In the genomic region with DNA sequence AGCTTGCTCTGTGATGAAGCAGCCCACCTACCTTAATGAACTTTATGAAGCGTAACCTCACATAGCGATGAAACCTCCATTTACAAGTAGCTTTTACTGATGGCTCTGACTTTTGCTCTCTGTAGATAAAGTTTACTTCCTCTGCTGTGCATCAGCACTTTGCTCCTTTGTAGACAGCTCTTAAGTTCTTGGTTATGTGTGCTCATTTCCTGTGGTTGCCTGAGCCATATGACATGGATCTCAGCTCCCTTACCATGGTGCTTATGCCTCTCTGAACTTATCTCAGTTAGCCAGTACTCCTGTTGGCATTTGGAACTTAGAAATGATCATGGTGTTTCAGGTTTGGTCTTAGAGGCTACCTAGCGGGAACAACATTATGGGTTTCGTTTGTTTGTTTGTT, we compare ENCODE assay signal across 16 cellular contexts. TPM values are rescaled to one million over a fixed set of nuclear protein-coding genes. Genes with fewer than 3 reads are reported as not detected.
DNase-seq lines count a peak whose midpoint lies in the region; ATAC-seq and TF ChIP-seq lines count a peak whose summit lies in the region.
"Had no signal": no experiment of that assay in that cellular context is flagged by ENCODE, and none has a peak within 500 bp of the region (broad histone marks: within the 10 kb centered on the region; RNA-seq: fewer than 3 reads in every experiment).

No MANE protein-coding gene starts in this region.

- no peak overlapping the region for H3K27ac ChIP-seq in IMR-90 (ENCODE audit: insufficient read depth, low read length)
- H3K27ac ChIP-seq in right cardiac atrium (ENCODE audit: low read length) = no peak overlapping the region

- no peak overlapping the region for H3K4me2 ChIP-seq in IMR-90 (ENCODE audit: low read depth, low read length)

- dilution Hi-C loops in IMR-90 (cut with HindIII; ENCODE audit: low sequenced_read_pairs, unreplicated experiment) = no loop called here

- H3K9ac ChIP-seq in IMR-90 (ENCODE audit: low read depth, low read length) = no peak overlapping the region

- no peak overlapping the region for H3K23ac ChIP-seq in IMR-90 (ENCODE audit: low read depth, low read length)

- no peak overlapping the region for H3K18ac ChIP-seq in IMR-90 (ENCODE audit: low read depth, low read length)

- no peaks in the 10 kb centered on the region for H3K27me3 Mint-ChIP-seq in T-helper 17 cell
- H3K27me3 Mint-ChIP-seq: effector memory CD8-positive, alpha-beta T cell had no signal

- no peak for TF ChIP-seq CTCF in IMR-90 (conservative IDR thresholded peaks at IDR 0.05; ENCODE audit: low read depth, low read length)

- no peak overlapping the region for H3K4ac ChIP-seq in IMR-90 (ENCODE audit: low read depth, low read length)

- no peaks in the 10 kb centered on the region for H3K9me3 ChIP-seq in IMR-90 (ENCODE audit: control insufficient read depth, insufficient read depth, low read length)
- no peaks in the 10 kb centered on the region for H3K9me3 ChIP-seq in T-helper 17 cell (ENCODE audit: control insufficient read depth, low read length, poor library complexity, severe bottlenecking)
- H3K9me3 ChIP-seq in right cardiac atrium (ENCODE audit: control insufficient read depth, low read length) = no peaks in the 10 kb centered on the region
- H3K9me3 ChIP-seq: BE2C, Peyer's patch had no signal

- no peaks in the 10 kb centered on the region for H4K20me1 ChIP-seq in IMR-90 (ENCODE audit: insufficient read depth, low read length)

- in situ Hi-C loops in IMR-90 (cut with MboI; ENCODE audit: low sequenced_read_pairs) = no loop called here

- TF ChIP-seq POLR2A in IMR-90 (IDR thresholded peaks at IDR 0.05; ENCODE audit: low read depth, low read length) = no peak

- CTCF ChIA-PET in IMR-90 (lab: Yijun Ruan, JAX) = no interaction called here

- DNase-seq in Ammon's horn (ENCODE audit: low spot score) (peak; percentile 55), IMR-90 (peak; percentile 37), T-helper 17 cell (no peak), right cardiac atrium (no peak), NCI-H187 treated with DMSO at 0.1 percent for 48 hours (lab: John Stamatoyannopoulos, UW) (no peak), SW480 (ENCODE audit: low spot score) (no peak)
- DNase-seq: activated CD4-positive, alpha-beta T cell treated with anti-CD3 and anti-CD28 coated beads, Interleukin-2, amount 50 U/mL, for 4 hours; BE2C; effector memory CD8-positive, alpha-beta T cell; head of caudate nucleus; NCI-H1930; Peyer's patch; stimulated activated CD8-positive, alpha-beta memory T cell treated with anti-CD3 and anti-CD28 coated beads, Interleukin-4, amount 100 ng/mL, for 48 hours had no signal

- H3K27me3 ChIP-seq in IMR-90 (ENCODE audit: control insufficient read depth, insufficient read depth, low read length) (no peaks in the 10 kb centered on the region), right cardiac atrium (ENCODE audit: control insufficient read depth, insufficient read depth) (no peaks in the 10 kb centered on the region)
- H3K27me3 ChIP-seq: BE2C, Peyer's patch had no signal

- WGBS in IMR-90 (ENCODE audit: extremely low coverage in 2 of 2, insufficient read length in 1 of 2), 2 experiments = no CpG with 5 or more reads among the region's 4 CpGs
- 94% methylated on average over 4 of the region's 4 CpGs for WGBS in right cardiac atrium

- BruUV-seq in IMR-90 (replicated peaks; lab: Mats Ljungman, UMichigan) = no TSS peak

- no peak overlapping the region for H3K4me3 Mint-ChIP-seq in T-helper 17 cell
- H3K4me3 Mint-ChIP-seq: effector memory CD8-positive, alpha-beta T cell had no signal

- no peak overlapping the region for H4K8ac ChIP-seq in IMR-90 (ENCODE audit: low read depth in 2 of 2, low read length in 2 of 2)

- H3K9me1 ChIP-seq in IMR-90 (ENCODE audit: insufficient read depth, low read length) = peaks cover 6% of the 10 kb centered on the region; the same call in 1 of the 2 replicates

- no peak overlapping the region for H2AFZ ChIP-seq in IMR-90 (replicated peaks; ENCODE audit: low read length, poor library complexity)

- H3K4me3 ChIP-seq in IMR-90 (ENCODE audit: insufficient read depth, low read depth, low read length) = no peak overlapping the region
- H3K4me3 ChIP-seq in right cardiac atrium (ENCODE audit: low read length) = no peak overlapping the region
- H3K4me3 ChIP-seq: Peyer's patch, skin epidermis had no signal

- H3K56ac ChIP-seq in IMR-90 (ENCODE audit: extremely low read depth, insufficient read depth, low read length) = no peak overlapping the region

- H4K91ac ChIP-seq in IMR-90 (ENCODE audit: insufficient read depth, low read depth, low read length) = no peak overlapping the region

- no peaks in the 10 kb centered on the region; the same call in 1 of the 2 replicates for H3K4me1 ChIP-seq in IMR-90 (ENCODE audit: control insufficient read depth, insufficient read depth, low read length)
- H3K4me1 ChIP-seq in right cardiac atrium (ENCODE audit: control insufficient read depth, insufficient read depth, low read length) = no peaks in the 10 kb centered on the region
- H3K4me1 ChIP-seq: BE2C, Peyer's patch had no signal

- no peak overlapping the region for H2BK20ac ChIP-seq in IMR-90 (ENCODE audit: low read depth, low read length)

- ATAC-seq in IMR-90 (ENCODE audit: low read depth) = no peak
- peak; percentile 50 for ATAC-seq in T-helper 17 cell
- peak; percentile 55 to 57 for ATAC-seq in right cardiac atrium
- no peak for ATAC-seq in HG03097 (IDR thresholded peaks at IDR 0.05; ENCODE audit: low FRiP score, unreplicated experiment)
- no peak for ATAC-seq in GM21423 (IDR thresholded peaks at IDR 0.05; ENCODE audit: unreplicated experiment)
- ATAC-seq: effector memory CD8-positive, alpha-beta T cell had no signal

- H3K14ac ChIP-seq in IMR-90 (replicated peaks; ENCODE audit: low read depth, low read length) = no peak overlapping the region

- peaks cover 25% of the 10 kb centered on the region for H3K36me3 Mint-ChIP-seq in T-helper 17 cell (ENCODE audit: low read depth)

- no peak for TF ChIP-seq RAD21 in IMR-90 (IDR thresholded peaks at IDR 0.05; ENCODE audit: low read length)

- no peak overlapping the region for H2BK15ac ChIP-seq in IMR-90 (ENCODE audit: low read depth, low read length)

- no peak overlapping the region for H2AK9ac ChIP-seq in IMR-90 (replicated peaks; ENCODE audit: low read depth, low read length, poor library complexity)

- no peak overlapping the region for H4K5ac ChIP-seq in IMR-90 (ENCODE audit: low read depth, low read length)

- intact Hi-C loops in IMR-90 (cut with micrococcal nuclease) (no loop called here), right cardiac atrium (cut with DNase I) (no loop called here)

- H2BK120ac ChIP-seq in IMR-90 (ENCODE audit: low read depth, low read length) = no peak overlapping the region

- no peak overlapping the region for H2AK5ac ChIP-seq in IMR-90 (ENCODE audit: low read depth, low read length)

- H3K36me3 ChIP-seq in IMR-90 (ENCODE audit: control insufficient read depth, insufficient read depth, low read length) = peaks cover 32% of the 10 kb centered on the region
- H3K36me3 ChIP-seq: BE2C had no signal

- H3K4me1 Mint-ChIP-seq in T-helper 17 cell = peaks cover 23% of the 10 kb centered on the region

- no peak overlapping the region for H2BK5ac ChIP-seq in IMR-90 (ENCODE audit: low read depth, low read length, poor library complexity, severe bottlenecking)

- POLR2A ChIA-PET in IMR-90 (lab: Charles Lee; ENCODE audit: unreplicated experiment) = no interaction called here

- H3K79me1 ChIP-seq in IMR-90 (ENCODE audit: low read depth in 1 of 2, low read length in 2 of 2) = peaks cover 4 to 12% of the 10 kb centered on the region in 2 experiments; a peak in 3 of 4 replicates

- peak overlapping the region; percentile 14 for H3K27ac Mint-ChIP-seq in T-helper 17 cell

TF ChIP-seq in IMR-90, 13 proteins besides CTCF, POLR2A, EP300 and RAD21:
- TF ChIP-seq NFE2L2 (IDR thresholded peaks at IDR 0.05; ENCODE audit: low read depth, low read length) = no peak
- TF ChIP-seq BHLHE40 (IDR thresholded peaks at IDR 0.05; ENCODE audit: low read depth, low read length) = no peak
- TF ChIP-seq, protein P1, sequence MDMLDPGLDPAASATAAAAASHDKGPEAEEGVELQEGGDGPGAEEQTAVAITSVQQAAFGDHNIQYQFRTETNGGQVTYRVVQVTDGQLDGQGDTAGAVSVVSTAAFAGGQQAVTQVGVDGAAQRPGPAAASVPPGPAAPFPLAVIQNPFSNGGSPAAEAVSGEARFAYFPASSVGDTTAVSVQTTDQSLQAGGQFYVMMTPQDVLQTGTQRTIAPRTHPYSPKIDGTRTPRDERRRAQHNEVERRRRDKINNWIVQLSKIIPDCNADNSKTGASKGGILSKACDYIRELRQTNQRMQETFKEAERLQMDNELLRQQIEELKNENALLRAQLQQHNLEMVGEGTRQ (IDR thresholded peaks at IDR 0.05; ENCODE audit: low read depth, low read length) = no peak
- no peak for TF ChIP-seq MAFK (IDR thresholded peaks at IDR 0.05; ENCODE audit: low read depth, low read length)
- no peak for TF ChIP-seq CHD1 (IDR thresholded peaks at IDR 0.05; ENCODE audit: low read depth, low read length)
- no peak for TF ChIP-seq FOS (IDR thresholded peaks at IDR 0.05; ENCODE audit: low read depth, low read length)
- TF ChIP-seq RCOR1 (IDR thresholded peaks at IDR 0.05; ENCODE audit: insufficient replicate concordance, low read length) = no peak
- no peak for TF ChIP-seq SMC3 (IDR thresholded peaks at IDR 0.05; ENCODE audit: low read depth, low read length)
- no peak for TF ChIP-seq CEBPB (IDR thresholded peaks at IDR 0.05; ENCODE audit: low read depth, low read length)
- no peak for TF ChIP-seq MAZ (IDR thresholded peaks at IDR 0.05; ENCODE audit: borderline replicate concordance, low read depth, low read length)

RNA-seq across cellular contexts. Expression of gene MFSD1, which starts 7.8 kb away (rescaled TPM):
- total RNA-seq in IMR-90 (2012; rRNA removed) (64.2 and 103 TPM in 2 replicates), T-helper 17 cell (10 to 100 TPM; 25.1 to 78.2 TPM), right cardiac atrium (10 to 100 TPM; 33.7 to 50.8 (median 35.5) TPM)
- polyA plus RNA-seq in IMR-90 (2012; rRNA removed) (39.7 and 50.4 TPM in 2 replicates), right cardiac atrium (21.9 TPM)
- 24.2 and 24.8 TPM in 2 replicates for polyA plus RNA-seq in IMR-90 (2012; cell fraction: cytosol; rRNA removed)
- polyA plus RNA-seq in IMR-90 (2012; cell fraction: nucleus; rRNA removed; ENCODE audit: low replicate concordance) = 10.2 and 33.8 TPM in 2 replicates

Comparison
In these comparisons a context has a peak if more than half of its experiments do, and no peak if none do; other contexts are left out.
1. DNase-seq: peak in Ammon's horn (single experiment) and IMR-90 (single experiment); none in T-helper 17 cell (0 of 3), right cardiac atrium (0 of 3), NCI-H187 treated with DMSO at 0.1 percent for 48 hours (single experiment) and SW480 (single experiment).
2. ATAC-seq: peak in T-helper 17 cell (single experiment) and right cardiac atrium (2 of 2); none in IMR-90 (single experiment), HG03097 (single experiment) and GM21423 (single experiment).